In the genomic region with DNA sequence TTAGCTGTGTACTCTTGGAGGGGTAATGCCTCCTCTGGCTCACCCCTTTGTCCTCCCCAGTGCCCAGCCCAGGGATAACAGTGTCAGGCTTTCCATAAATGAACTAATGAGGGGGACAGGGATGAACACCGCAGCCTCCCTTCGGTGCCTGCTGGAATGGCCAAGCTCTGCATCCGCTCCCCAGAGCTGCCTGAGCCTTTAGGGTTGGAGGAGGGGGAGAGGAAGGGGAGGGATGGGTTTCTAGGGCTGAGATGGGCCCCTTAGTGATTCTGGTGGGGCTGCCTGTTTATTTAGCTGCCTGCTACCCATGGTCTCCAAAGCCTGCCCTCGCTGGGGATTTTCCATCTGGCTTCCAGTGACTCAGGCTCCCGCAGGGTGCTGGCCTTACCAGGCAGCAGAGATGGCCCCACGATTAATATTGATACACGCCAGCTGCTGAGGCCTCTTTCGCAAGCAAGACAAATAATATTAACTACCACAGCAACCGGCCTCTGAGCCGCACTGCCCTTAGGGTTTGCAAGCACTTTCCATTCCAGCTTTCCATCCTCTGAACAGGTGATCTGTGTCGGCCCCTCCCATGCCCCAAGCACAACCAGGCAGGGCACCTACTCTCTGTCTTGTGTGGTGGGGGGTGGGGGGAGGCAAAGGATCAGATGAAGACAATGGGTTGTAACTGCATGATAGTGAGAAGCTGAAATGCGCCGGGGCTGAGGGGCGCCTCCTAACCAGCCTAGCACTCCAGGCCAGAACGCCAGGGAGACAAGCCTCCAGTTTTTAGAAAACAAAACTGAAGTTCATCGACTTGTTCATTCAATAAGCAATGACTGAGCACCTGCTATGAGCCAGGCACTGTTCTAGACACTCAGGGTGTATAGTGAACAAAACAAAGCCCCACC, we compare ENCODE assay signal across 8 cellular contexts. TPM values are rescaled to one million over a fixed set of nuclear protein-coding genes. Genes with fewer than 3 reads are reported as not detected.
DNase-seq lines count a peak whose midpoint lies in the region; ATAC-seq and TF ChIP-seq lines count a peak whose summit lies in the region.

No MANE protein-coding gene starts in this region.

- H3K36me3 Mint-ChIP-seq in HFFc6 (ENCODE audit: low read depth), result peaks cover 12% of the 10 kb centered on the region

- peak overlapping the region; percentile 68 for H3K27ac Mint-ChIP-seq in HFFc6

- TF ChIP-seq CTCF in HFFc6 (IDR thresholded peaks at IDR 0.05), result 0 out of 2 replicates have a peak, but pooled peaks have one; percentile 15
- no peak for TF ChIP-seq CTCF in fibroblast of pulmonary artery (IDR thresholded peaks at IDR 0.05; ENCODE audit: low read length, missing control alignments)

- H3K4me1 Mint-ChIP-seq in HFFc6 (ENCODE audit: low read depth), result peaks cover 84% of the 10 kb centered on the region

- H3K4me3 Mint-ChIP-seq in HFFc6, result peak overlapping the region; percentile 43

- DNase-seq in HFFc6 (peak; percentile 80), NCI-H774 (lab: John Stamatoyannopoulos, UW) (peak; percentile 76), fibroblast of pulmonary artery (ENCODE audit: low read depth) (peak; percentile 72), smooth muscle cell of the brain vasculature (ENCODE audit: low read depth, low spot score) (peak; percentile 91), pons (ENCODE audit: low spot score) (no peak), HK-2 (ENCODE audit: unreplicated experiment) (no peak), KG1 (lab: John Stamatoyannopoulos, UW) (no peak)

- H3K9me3 Mint-ChIP-seq in HFFc6, result no peaks in the 10 kb centered on the region

- ATAC-seq in HG03442 (IDR thresholded peaks at IDR 0.05; ENCODE audit: unreplicated experiment), result no peak

- H3K27me3 Mint-ChIP-seq in HFFc6 (ENCODE audit: insufficient read depth), result peaks cover 8% of the 10 kb centered on the region

- no peak overlapping the region for H3K4me3 ChIP-seq in fibroblast of pulmonary artery (replicated peaks; ENCODE audit: low read depth, low read length)

RNA-seq across cellular contexts. Expression of a gene that starts 56.7 kb away (rescaled TPM):
- 10 to 100 TPM; 21.5 to 33.1 (median 27.1) TPM for total RNA-seq in HFFc6 (2021; fragmentation: NEBNext Ultra II Directional; extraction: Animal tissue kit (Norgen Biotek cat#: 25700))

Comparison
In these comparisons a context has a peak if more than half of its experiments do, and no peak if none do; other contexts are left out.
1. DNase-seq: peak in HFFc6 (single experiment), NCI-H774 (single experiment), fibroblast of pulmonary artery (single experiment) and smooth muscle cell of the brain vasculature (single experiment); none in pons (single experiment), HK-2 (single experiment) and KG1 (single experiment).